Comparison of ENCODE assay signal across 30 cellular contexts in the genomic region with DNA sequence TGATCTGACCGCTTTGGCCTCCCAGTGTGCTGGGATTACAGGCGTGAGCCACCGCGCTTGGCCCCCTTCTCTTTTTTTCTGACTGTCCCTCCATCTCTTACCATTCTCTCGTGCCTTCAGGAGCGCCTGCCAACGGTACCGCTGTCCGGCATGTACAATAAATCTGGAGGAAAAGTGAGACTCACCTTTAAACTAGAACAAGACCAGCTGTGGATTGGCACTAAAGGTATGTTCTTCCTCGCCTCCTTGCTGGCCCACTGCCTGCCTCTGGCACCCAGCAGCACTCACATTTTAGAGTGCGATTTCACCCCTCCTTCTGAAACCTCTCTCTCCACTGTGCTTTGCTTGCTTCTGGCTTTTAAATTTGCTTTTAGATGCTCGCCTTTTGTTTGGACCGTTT.
"Had no signal": no experiment of that assay in that cellular context is flagged by ENCODE, and none has a peak within 500 bp of the region (broad histone marks: within the 10 kb centered on the region; RNA-seq: fewer than 3 reads in every experiment).

No MANE protein-coding gene starts in this region.

- H3K27ac ChIP-seq: coronary artery, esophagus muscularis mucosa, foreskin keratinocyte, heart right ventricle, left lung, prostate gland, stomach, tibial artery, upper lobe of right lung, uterus had no signal

- ATAC-seq: foreskin keratinocyte; heart right ventricle; left cardiac atrium; left lung; mucosa of descending colon; natural killer cell treated with Interleukin-12 subunit alpha and Interleukin-12 subunit beta and Interleukin-15 and Interleukin-18, amount 100 ng/mL, for 72 hours; right cardiac atrium; upper lobe of right lung had no signal

- H3K27me3 Mint-ChIP-seq: naive B cell; natural killer cell treated with Interleukin-12 subunit alpha and Interleukin-12 subunit beta and Interleukin-15 and Interleukin-18, amount 100 ng/mL, for 72 hours had no signal

- H3K27me3 ChIP-seq: esophagus muscularis mucosa, foreskin keratinocyte, heart right ventricle, left lung, stomach, tibial artery, upper lobe of right lung, uterus had no signal

- H3K4me3 Mint-ChIP-seq: mesothelial cell of epicardium; natural killer cell treated with Interleukin-12 subunit alpha and Interleukin-12 subunit beta and Interleukin-15 and Interleukin-18, amount 100 ng/mL, for 72 hours had no signal

- FAIRE-seq: endothelial cell of umbilical vein, islet of Langerhans, small intestine had no signal

- H3K27ac Mint-ChIP-seq: mesothelial cell of epicardium; natural killer cell treated with Interleukin-12 subunit alpha and Interleukin-12 subunit beta and Interleukin-15 and Interleukin-18, amount 100 ng/mL, for 72 hours had no signal

- DNase-seq: dermis blood vessel endothelial cell; effector memory CD4-positive, alpha-beta T cell; foreskin keratinocyte; glutamatergic neuron; heart right ventricle; hippocampal formation; left cardiac atrium; left lung; mesenchymal stem cell; mucosa of descending colon; naive B cell; nucleus accumbens; right cardiac atrium; small intestine; stimulated activated CD4-positive, alpha-beta T cell treated with anti-CD3 and anti-CD28 coated beads, Interleukin-12 subunit alpha, Interleukin-12 subunit beta, amount 100 ng/mL, for 4 hours; stimulated activated CD4-positive, alpha-beta T cell treated with anti-CD3 and anti-CD28 coated beads, Interleukin-1b, Interleukin-23, amount 100 ng/mL, for 48 hours; stimulated activated CD4-positive, alpha-beta T cell treated with anti-CD3 and anti-CD28 coated beads, Interleukin-4, amount 100 ng/mL, for 1 hour; stimulated activated CD8-positive, alpha-beta memory T cell treated with anti-CD3 and anti-CD28 coated beads, Interleukin-4, amount 100 ng/mL, for 48 hours; stimulated activated naive CD4-positive, alpha-beta T cell treated with Interleukin-2 at 50 U/mL for 16 hours; stomach; upper lobe of right lung; uterus had no signal

- H3K9me3 Mint-ChIP-seq: mesothelial cell of epicardium; naive B cell; natural killer cell treated with Interleukin-12 subunit alpha and Interleukin-12 subunit beta and Interleukin-15 and Interleukin-18, amount 100 ng/mL, for 72 hours had no signal

- H3K36me3 ChIP-seq: uterus had no signal

- H3K4me3 ChIP-seq: coronary artery, esophagus muscularis mucosa, heart right ventricle, left lung, mucosa of descending colon, prostate gland, stomach, tibial artery, upper lobe of right lung, uterus had no signal

- H3K9me3 ChIP-seq: esophagus muscularis mucosa, heart right ventricle, left lung, mucosa of descending colon, prostate gland, stomach, tibial artery, upper lobe of right lung, uterus had no signal

- H3K4me1 ChIP-seq: prostate gland had no signal
